Comparison of ENCODE assay signal across 12 cellular contexts in genomic region chr11:70060611-70061293, GRCh38. TPM values are rescaled to one million over a fixed set of nuclear protein-coding genes. Genes with fewer than 3 reads are reported as not detected.
A peak's percentile ranks its signal among the peaks of the same experiment; 100 is the strongest.
DNase-seq lines count a peak whose midpoint lies in the region; ATAC-seq and TF ChIP-seq lines count a peak whose summit lies in the region.
"Had no signal": no experiment of that assay in that cellular context is flagged by ENCODE, and none has a peak within 500 bp of the region (broad histone marks: within the 10 kb centered on the region; RNA-seq: fewer than 3 reads in every experiment).

No MANE protein-coding gene starts in this region.

- H2AFZ ChIP-seq in hepatocyte (no peak overlapping the region), GM23338 (no peak overlapping the region)

- no peaks in the 10 kb centered on the region for H4K20me1 ChIP-seq in hepatocyte (ENCODE audit: insufficient read depth, poor library complexity, severe bottlenecking)
- no peaks in the 10 kb centered on the region for H4K20me1 ChIP-seq in GM23338 (replicated peaks; ENCODE audit: insufficient read depth)
- H4K20me1 ChIP-seq: BLaER1 treated with 17β-estradiol and CSF1 and Interleukin-3, amounts not matched to agents 10 nM and 100 nM had no signal

- H3K27ac ChIP-seq in colonic mucosa (no peak overlapping the region), hepatocyte (no peak overlapping the region), RWPE1 (no peak overlapping the region), GM23338 (ENCODE audit: low read depth) (no peak overlapping the region)
- H3K27ac ChIP-seq: BLaER1 treated with 17β-estradiol and CSF1 and Interleukin-3, amounts not matched to agents 10 nM and 100 nM had no signal

- H3K9me2 ChIP-seq in hepatocyte (replicated peaks; ENCODE audit: insufficient read depth) (no peaks in the 10 kb centered on the region), GM23338 (ENCODE audit: insufficient read depth) (no peaks in the 10 kb centered on the region)

- H3K9ac ChIP-seq in colonic mucosa (ENCODE audit: low read depth in 2 of 2, low read length in 2 of 2) = no peak overlapping the region
- H3K9ac ChIP-seq: BLaER1 treated with 17β-estradiol and CSF1 and Interleukin-3, amounts not matched to agents 10 nM and 100 nM had no signal

- H3K9me3 ChIP-seq in colonic mucosa (no peaks in the 10 kb centered on the region), hepatocyte (ENCODE audit: low read depth) (no peaks in the 10 kb centered on the region)

- no peak for TF ChIP-seq CTCF in colonic mucosa (IDR thresholded peaks at IDR 0.05)
- TF ChIP-seq CTCF in hepatocyte (IDR thresholded peaks at IDR 0.05; ENCODE audit: poor library complexity) = no peak
- no peak for TF ChIP-seq CTCF in type B pancreatic cell (conservative IDR thresholded peaks at IDR 0.05)
- no peak for TF ChIP-seq CTCF in RWPE1 (conservative IDR thresholded peaks at IDR 0.05; ENCODE audit: low read depth)
- TF ChIP-seq CTCF in GM23338 (conservative IDR thresholded peaks at IDR 0.05; ENCODE audit: low read depth in 2 of 2) = no peak

- H3K79me2 ChIP-seq in hepatocyte = no peaks in the 10 kb centered on the region
- H3K79me2 ChIP-seq in GM23338 (replicated peaks; ENCODE audit: insufficient read depth) = no peaks in the 10 kb centered on the region

- H3K9me3 Mint-ChIP-seq in type B pancreatic cell (peaks cover 17% of the 10 kb centered on the region), GM23338 (no peaks in the 10 kb centered on the region; the same call in 1 of the 3 replicates)
- peaks cover 15% of the 10 kb centered on the region for H3K9me3 Mint-ChIP-seq in activated T-cell treated with anti-CD3 and anti-CD28 coated beads, Interleukin-2, amount 50 U/mL, for 4 hours

- H3K36me3 Mint-ChIP-seq in type B pancreatic cell (no peaks in the 10 kb centered on the region), GM23338 (ENCODE audit: low read depth) (no peaks in the 10 kb centered on the region)
- no peaks in the 10 kb centered on the region for H3K36me3 Mint-ChIP-seq in activated T-cell treated with anti-CD3 and anti-CD28 coated beads, Interleukin-2, amount 50 U/mL, for 4 hours (ENCODE audit: insufficient read depth)
- H3K36me3 Mint-ChIP-seq: CD4-positive, CD25-positive, alpha-beta regulatory T cell had no signal

- no peak overlapping the region for H3K27ac Mint-ChIP-seq in type B pancreatic cell
- no peak overlapping the region for H3K27ac Mint-ChIP-seq in GM23338
- H3K27ac Mint-ChIP-seq: CD4-positive, CD25-positive, alpha-beta regulatory T cell had no signal

- ATAC-seq in GM23338 = no peak
- ATAC-seq in activated T-cell treated with anti-CD3 and anti-CD28 coated beads, Interleukin-2, amount 50 U/mL, for 4 hours = no peak

- DNase-seq in activated effector memory CD4-positive, alpha-beta T cell treated with anti-CD3 and anti-CD28 coated beads, Interleukin-2, amount 50 U/mL, for 16 hours = peak; percentile 24
- no peak for DNase-seq in activated effector memory CD4-positive, alpha-beta T cell treated with Interleukin-2 at 50 U/mL for 16 hours
- DNase-seq in colonic mucosa (peak; percentile 1), hepatocyte (ENCODE audit: low spot score) (peak; percentile 1), type B pancreatic cell (ENCODE audit: extremely low spot score, unreplicated experiment) (peak; percentile 36), RWPE1 (ENCODE audit: low spot score) (no peak), GM23338 (ENCODE audit: low spot score) (no peak)
- DNase-seq in activated T-cell treated with anti-CD3 and anti-CD28 coated beads, Interleukin-2, amount 50 U/mL, for 4 hours = no peak
- DNase-seq: ACHN; CD4-positive, CD25-positive, alpha-beta regulatory T cell; DMS53 had no signal

- no peak overlapping the region for H3K4me3 ChIP-seq in colonic mucosa
- no peak overlapping the region for H3K4me3 ChIP-seq in hepatocyte
- no peak overlapping the region for H3K4me3 ChIP-seq in GM23338
- H3K4me3 ChIP-seq: BLaER1 treated with 17β-estradiol and CSF1 and Interleukin-3, amounts not matched to agents 10 nM and 100 nM had no signal

- 93% methylated on average over 10 of the region's 10 CpGs for WGBS in hepatocyte (ENCODE audit: low lambda C conversion rate, missing lambda C conversion rate)

- H3K4me2 ChIP-seq in hepatocyte (no peak overlapping the region), GM23338 (no peak overlapping the region)
- H3K4me2 ChIP-seq: BLaER1 treated with 17β-estradiol and CSF1 and Interleukin-3, amounts not matched to agents 10 nM and 100 nM had no signal

- intact Hi-C loops in colonic mucosa (cut with DNase I) = no loop called here

- POLR2A ChIA-PET in RWPE1 (lab: Yijun Ruan, JAX; ENCODE audit: low non-redundant PET) = no interaction called here

- CTCF ChIA-PET in RWPE1 (lab: Yijun Ruan, JAX) = no interaction called here

- H3F3A ChIP-seq in GM23338 (replicated peaks; ENCODE audit: low read depth) = no peaks in the 10 kb centered on the region

- no peaks in the 10 kb centered on the region for H3K27me3 ChIP-seq in colonic mucosa
- no peaks in the 10 kb centered on the region for H3K27me3 ChIP-seq in hepatocyte
- H3K27me3 ChIP-seq in GM23338 (ENCODE audit: insufficient read depth) = no peaks in the 10 kb centered on the region
- H3K27me3 ChIP-seq: BLaER1 treated with 17β-estradiol and CSF1 and Interleukin-3, amounts not matched to agents 10 nM and 100 nM had no signal

- H3K4me3 Mint-ChIP-seq in type B pancreatic cell = no peak overlapping the region
- no peak overlapping the region for H3K4me3 Mint-ChIP-seq in GM23338
- no peak overlapping the region for H3K4me3 Mint-ChIP-seq in activated T-cell treated with anti-CD3 and anti-CD28 coated beads, Interleukin-2, amount 50 U/mL, for 4 hours

- H3K27me3 Mint-ChIP-seq in type B pancreatic cell (no peaks in the 10 kb centered on the region), GM23338 (ENCODE audit: insufficient read depth, low read depth, poor library complexity) (peaks cover 5% of the 10 kb centered on the region)
- peaks cover 16% of the 10 kb centered on the region for H3K27me3 Mint-ChIP-seq in activated T-cell treated with anti-CD3 and anti-CD28 coated beads, Interleukin-2, amount 50 U/mL, for 4 hours (ENCODE audit: low read depth)

- H3K4me1 ChIP-seq in colonic mucosa (no peaks in the 10 kb centered on the region), hepatocyte (ENCODE audit: insufficient read depth) (no peaks in the 10 kb centered on the region), GM23338 (ENCODE audit: insufficient read depth) (no peaks in the 10 kb centered on the region)
- H3K4me1 ChIP-seq: BLaER1 treated with 17β-estradiol and CSF1 and Interleukin-3, amounts not matched to agents 10 nM and 100 nM had no signal

- H3K36me3 ChIP-seq in colonic mucosa (no peaks in the 10 kb centered on the region), hepatocyte (replicated peaks; ENCODE audit: insufficient read depth, low read depth) (no peaks in the 10 kb centered on the region), GM23338 (ENCODE audit: insufficient read depth) (no peaks in the 10 kb centered on the region)
- H3K36me3 ChIP-seq: BLaER1 treated with 17β-estradiol and CSF1 and Interleukin-3, amounts not matched to agents 10 nM and 100 nM had no signal

- H3K4me1 Mint-ChIP-seq in type B pancreatic cell (ENCODE audit: unreplicated experiment) = peaks cover 18% of the 10 kb centered on the region
- H3K4me1 Mint-ChIP-seq in GM23338 = peaks cover 10% of the 10 kb centered on the region
- H3K4me1 Mint-ChIP-seq in activated T-cell treated with anti-CD3 and anti-CD28 coated beads, Interleukin-2, amount 50 U/mL, for 4 hours (ENCODE audit: low read depth) = no peaks in the 10 kb centered on the region
- H3K4me1 Mint-ChIP-seq: CD4-positive, CD25-positive, alpha-beta regulatory T cell had no signal

TF ChIP-seq in GM23338, 12 proteins besides CTCF, POLR2A, EP300 and RAD21 (continues in another document):
- TF ChIP-seq JUNB (IDR thresholded peaks at IDR 0.05; ENCODE audit: unreplicated experiment) (no peak), STAT1 (IDR thresholded peaks at IDR 0.05; ENCODE audit: unreplicated experiment) (no peak)

RNA-seq across cellular contexts. Expression of gene ANO1, which starts 17.4 kb away (rescaled TPM):
- total RNA-seq in colonic mucosa (10 to 100 TPM in 1 of 2 donors, 1 to 10 TPM in 1; 8.3 to 16.4 TPM), hepatocyte (10.5 and 12.1 TPM in 2 replicates), type B pancreatic cell (ENCODE audit: low replicate concordance) (14.9 and 29.2 TPM in 2 replicates)
- polyA plus RNA-seq in hepatocyte (4.7 and 6.2 TPM in 2 replicates), GM23338 (2016; fragmentation: Nextera tagmentation; extraction: Ambion mirVana) (1.3 and 1.4 TPM in 2 replicates)
- total RNA-seq in GM23338 (2014; rRNA removed; shearing (Covaris generic)) = 3.4 and 3.9 TPM in 2 replicates
- total RNA-seq in activated T-cell treated with anti-CD3 and anti-CD28 coated beads, Interleukin-2, amount 50 U/mL, for 4 hours = under 1 TPM; 0.14 to 0.20 (median 0.16) TPM
- total RNA-seq: CD4-positive, CD25-positive, alpha-beta regulatory T cell had no signal
- polyA plus RNA-seq: CD4-positive, CD25-positive, alpha-beta regulatory T cell had no signal

Comparison
In these comparisons a context has a peak if more than half of its experiments do, and no peak if none do; other contexts are left out.
1. DNase-seq: peak in activated effector memory CD4-positive, alpha-beta T cell treated with anti-CD3 and anti-CD28 coated beads, Interleukin-2, amount 50 U/mL, for 16 hours (single experiment), colonic mucosa (single experiment), hepatocyte (single experiment) and type B pancreatic cell (single experiment); none in activated effector memory CD4-positive, alpha-beta T cell treated with Interleukin-2 at 50 U/mL for 16 hours (single experiment), RWPE1 (single experiment), GM23338 (single experiment) and activated T-cell treated with anti-CD3 and anti-CD28 coated beads, Interleukin-2, amount 50 U/mL, for 4 hours (single experiment).